In the genomic region with DNA sequence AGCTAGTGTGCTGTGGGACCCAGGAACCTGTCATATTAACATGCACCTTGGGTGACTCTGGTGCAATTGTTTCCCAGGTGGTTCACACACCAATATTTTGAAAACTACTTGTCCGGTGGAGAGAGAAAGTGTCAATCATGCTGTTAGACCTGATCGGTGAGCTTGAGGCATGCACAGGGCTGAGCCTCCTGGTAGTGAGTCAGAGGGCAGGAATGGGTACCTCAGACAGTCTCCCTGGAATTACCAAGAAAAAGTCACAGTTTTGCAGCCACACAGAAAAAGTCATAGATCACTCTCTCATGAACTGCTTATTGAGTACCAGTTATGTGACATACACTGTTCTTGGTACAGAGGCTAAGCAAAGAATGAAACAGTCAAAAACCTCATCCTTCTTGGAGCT, we compare ENCODE assay signal across 28 cellular contexts.
DNase-seq lines count a peak whose midpoint lies in the region; ATAC-seq, FAIRE-seq and TF ChIP-seq lines count a peak whose summit lies in the region.
"Had no signal": no experiment of that assay in that cellular context is flagged by ENCODE, and none has a peak within 500 bp of the region (broad histone marks: within the 10 kb centered on the region; RNA-seq: fewer than 3 reads in every experiment).

No MANE protein-coding gene starts in this region.

- H2BK20ac ChIP-seq in H1 (ENCODE audit: low read length) = 0 out of 2 replicates have a peak overlapping the region, but pooled peaks have one; percentile 11

- H3K23ac ChIP-seq in H1 (ENCODE audit: insufficient read length) = no peak overlapping the region

- H3K9me3 ChIP-seq in H1 (ENCODE audit: insufficient read depth in 2 of 2, low read depth in 1 of 2, low read length in 1 of 2) = no peaks in the 10 kb centered on the region; a peak in 1 of 4 replicates
- no peaks in the 10 kb centered on the region for H3K9me3 ChIP-seq in left lung
- H3K9me3 ChIP-seq: lower lobe of right lung, tibial nerve had no signal

- POLR2A ChIA-PET in H1 (lab: Charles Lee; ENCODE audit: partially characterized antibody) = no interaction called here

- whole genome bisulfite sequencing in H1 (ENCODE audit: extremely low coverage in 1 of 2, insufficient coverage in 1 of 2, insufficient read length in 1 of 2, insufficient replicate concordance in 2 of 2, low coverage in 1 of 2, low lambda C conversion rate in 2 of 2, missing lambda C conversion rate in 1 of 2), 2 experiments = 92% methylated on average over 2 of the region's 2 CpGs; no CpG with 5 or more reads in 1 of the 2 experiments

- H3K56ac ChIP-seq in H1 (replicated peaks; ENCODE audit: insufficient read length, low read depth, low read length) = no peak overlapping the region

- TF ChIP-seq RAD21 in Ishikawa (IDR thresholded peaks at IDR 0.05; ENCODE audit: low read depth) (no peak), H1 (IDR thresholded peaks at IDR 0.05 in 1 of 2, conservative IDR thresholded peaks at IDR 0.05 in 1 of 2; ENCODE audit: low read depth in 2 of 2, low read length in 2 of 2) (no peak)

- peak; percentile 67; the same call in 1 of the 2 replicates for TF ChIP-seq EP300 in Ishikawa (IDR thresholded peaks at IDR 0.05; ENCODE audit: borderline replicate concordance)
- no peak for TF ChIP-seq EP300 in H1 (IDR thresholded peaks at IDR 0.05; ENCODE audit: borderline replicate concordance in 1 of 2, low read depth in 2 of 2, low read length in 2 of 2)

- no peaks in the 10 kb centered on the region for H4K20me1 ChIP-seq in H1 (replicated peaks in 1 of 2; ENCODE audit: control insufficient read depth in 1 of 2, insufficient read depth in 2 of 2, low read length in 2 of 2)

- ATAC-seq in left lung = peak; percentile 26

- H2BK15ac ChIP-seq in H1 (ENCODE audit: low read length) = no peak overlapping the region

- H3K4me2 ChIP-seq in H1 (ENCODE audit: insufficient read depth in 1 of 2, low read depth in 2 of 2, low read length in 2 of 2) = no peak overlapping the region

- no peaks in the 10 kb centered on the region for H3K27me3 ChIP-seq in H1 (replicated peaks in 1 of 4; ENCODE audit: control insufficient read depth in 3 of 4, extremely low read depth in 1 of 4, insufficient read depth in 3 of 4, low read length in 3 of 4)
- no peaks in the 10 kb centered on the region for H3K27me3 ChIP-seq in left lung
- H3K27me3 ChIP-seq: tibial nerve had no signal

- no peak overlapping the region; the same call in 1 of the 2 replicates for H3K18ac ChIP-seq in H1 (ENCODE audit: extremely low read depth, low read length)

- no peak for FAIRE-seq in H1 (lab: Jason Lieb, UNC)
- FAIRE-seq: A204.1, astrocyte had no signal

- H3K27ac ChIP-seq in H1 (ENCODE audit: low read depth, low read length) (no peak overlapping the region), left lung (no peak overlapping the region)
- H3K27ac ChIP-seq: lower lobe of right lung, tibial nerve had no signal

- H3K79me1 ChIP-seq in H1 (ENCODE audit: low read depth, low read length) = no peaks in the 10 kb centered on the region

- no peak overlapping the region for H2AFZ ChIP-seq in H1 (ENCODE audit: low read length)

- H3K9ac ChIP-seq in H1 (replicated peaks in 1 of 4; ENCODE audit: extremely low read depth in 1 of 4, low read depth in 3 of 4, low read length in 3 of 4) = no peak overlapping the region

- H3K4ac ChIP-seq in H1 (replicated peaks; ENCODE audit: insufficient read length, low read depth, low read length) = no peak overlapping the region

- H4K91ac ChIP-seq in H1 (replicated peaks; ENCODE audit: insufficient read length, low read length) = no peak overlapping the region

- H3K79me2 ChIP-seq in H1 (ENCODE audit: control insufficient read depth in 1 of 2, insufficient read depth in 2 of 2, low read length in 2 of 2) = no peaks in the 10 kb centered on the region

- H3K4me1 ChIP-seq in H1 (replicated peaks in 1 of 4; ENCODE audit: control insufficient read depth in 3 of 4, insufficient read depth in 4 of 4, low read length in 3 of 4) = peaks cover 0 to 11% (median 8%) of the 10 kb centered on the region in 4 experiments; a peak in 5 of 7 replicates
- no peaks in the 10 kb centered on the region for H3K4me1 ChIP-seq in left lung
- H3K4me1 ChIP-seq: lower lobe of right lung, tibial nerve had no signal

- H3K14ac ChIP-seq in H1 (ENCODE audit: insufficient read length) = no peak overlapping the region

- H4K8ac ChIP-seq in H1 (ENCODE audit: extremely low read depth, insufficient read depth, low read length) = no peak overlapping the region

- H2BK12ac ChIP-seq in H1 (ENCODE audit: low read depth, low read length) = no peak overlapping the region

- H4K5ac ChIP-seq in H1 (ENCODE audit: insufficient read length, low read depth, low read length) = no peak overlapping the region

- TF ChIP-seq CTCF in H1 (IDR thresholded peaks at IDR 0.05; ENCODE audit: control extremely low read depth in 1 of 3, insufficient read depth in 1 of 3, low read depth in 1 of 3, low read length in 3 of 3) (no peak), left lung (IDR thresholded peaks at IDR 0.05) (no peak)

- CTCF ChIA-PET in H1 (lab: Charles Lee; ENCODE audit: partially characterized antibody) = interaction anchor here (1.1 to 1.4 kb wide), 2 partner anchors 33 to 101 kb away, joined by 3 to 5 read pairs; no protein-coding TSS in a partner anchor

- in situ Hi-C loops in ACHN (cut with HindIII; ENCODE audit: low pct_ligation_motif_present, low pct_unique_long_range_greater_than_20kb, low sequenced_read_pairs) = no loop called here

- H3K4me3 ChIP-seq in H1 (ENCODE audit: extremely low read depth in 1 of 4, insufficient read depth in 2 of 4, low read depth in 3 of 4, low read length in 4 of 4) (no peak overlapping the region), left lung (no peak overlapping the region)
- H3K4me3 ChIP-seq: GM23338, lower lobe of right lung, tibial nerve had no signal

- DNase-seq in ACHN = peak; percentile 14
- DNase-seq in H1 (ENCODE audit: low read depth in 1 of 2, low spot score in 2 of 2) = no peak
- no peak for DNase-seq in left lung
- DNase-seq in cerebellar nuclear complex (lab: John Stamatoyannopoulos, UW) = no peak
- DNase-seq in germinal center (ENCODE audit: low spot score) = no peak
- DNase-seq in NCI-H146 treated with DMSO at 0.1 percent for 48 hours (lab: John Stamatoyannopoulos, UW; ENCODE audit: unreplicated experiment) = no peak
- DNase-seq in NCI-H748 (lab: John Stamatoyannopoulos, UW; ENCODE audit: unreplicated experiment) = no peak
- DNase-seq: activated CD4-positive, alpha-beta memory T cell treated with anti-CD3 and anti-CD28 coated beads for 36 hours; activated CD4-positive, CD25-positive, alpha-beta regulatory T cell; activated effector memory CD4-positive, alpha-beta T cell treated with Interleukin-2 at 50 U/mL for 16 hours; activated naive CD8-positive, alpha-beta T cell treated with anti-CD3 and anti-CD28 coated beads for 36 hours; CD8-positive, alpha-beta memory T cell; DMS79; foreskin melanocyte; immature natural killer cell; Kasumi-1; lower lobe of right lung; NCI-H1092 treated with DMSO at 0.1 percent for 48 hours; NCI-H2029; NCI-H226; Right ventricle myocardium superior; stimulated activated CD8-positive, alpha-beta memory T cell treated with anti-CD3 and anti-CD28 coated beads, Interleukin-4, amount 100 ng/mL, for 48 hours; SW 1271 had no signal

- intact Hi-C loops in left lung (cut with DNase I) = no loop called here

- no peak for TF ChIP-seq POLR2A in H1 (IDR thresholded peaks at IDR 0.05; ENCODE audit: control extremely low read depth in 1 of 2, low read depth in 2 of 2, low read length in 2 of 2)

- H2BK5ac ChIP-seq in H1 (ENCODE audit: low read depth, low read length) = no peak overlapping the region

- no peak overlapping the region for H2AK5ac ChIP-seq in H1 (ENCODE audit: low read depth, low read length)

- no peak overlapping the region for H2BK120ac ChIP-seq in H1 (replicated peaks; ENCODE audit: low read depth, low read length)

- H3K23me2 ChIP-seq in H1 (ENCODE audit: low read depth, low read length) = no peaks in the 10 kb centered on the region

- H3K36me3 ChIP-seq in H1 (ENCODE audit: control insufficient read depth in 2 of 4, insufficient read depth in 4 of 4, low read length in 3 of 4) (no peaks in the 10 kb centered on the region), left lung (no peaks in the 10 kb centered on the region)
- H3K36me3 ChIP-seq: lower lobe of right lung, tibial nerve had no signal

TF ChIP-seq in Ishikawa, 13 proteins besides CTCF, POLR2A, EP300 and RAD21:
- TF ChIP-seq YY1 (IDR thresholded peaks at IDR 0.05; ENCODE audit: low read depth) = no peak
- TF ChIP-seq TEAD4 (IDR thresholded peaks at IDR 0.05) = peak; percentile 77

TF ChIP-seq in H1, 55 proteins besides CTCF, POLR2A, EP300 and RAD21 (continues in another document):
- TF ChIP-seq, protein P1, sequence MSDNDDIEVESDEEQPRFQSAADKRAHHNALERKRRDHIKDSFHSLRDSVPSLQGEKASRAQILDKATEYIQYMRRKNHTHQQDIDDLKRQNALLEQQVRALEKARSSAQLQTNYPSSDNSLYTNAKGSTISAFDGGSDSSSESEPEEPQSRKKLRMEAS (IDR thresholded peaks at IDR 0.05) = no peak
